In genomic region chr2:224611938-224612337, GRCh38 we compare ENCODE assay signal across 17 cellular contexts. TPM values are rescaled to one million over a fixed set of nuclear protein-coding genes. Genes with fewer than 3 reads are reported as not detected.
A peak's percentile ranks its signal among the peaks of the same experiment; 100 is the strongest.
DNase-seq lines count a peak whose midpoint lies in the region; ATAC-seq and TF ChIP-seq lines count a peak whose summit lies in the region.
"Had no signal": no experiment of that assay in that cellular context is flagged by ENCODE, and none has a peak within 500 bp of the region (broad histone marks: within the 10 kb centered on the region; RNA-seq: fewer than 3 reads in every experiment).

No MANE protein-coding gene starts in this region.

- no peak for TF ChIP-seq POLR2A in esophagus muscularis mucosa (IDR thresholded peaks at IDR 0.05; ENCODE audit: low read depth)

- H3K27me3 Mint-ChIP-seq in WTC11 (ENCODE audit: low read depth) = no peaks in the 10 kb centered on the region
- no peaks in the 10 kb centered on the region for H3K27me3 Mint-ChIP-seq in stimulated activated memory B cell treated with anti-CD40 and anti-IgM and Interleukin-4, amounts not matched to agents 10 μg/mL and 1 μg/mL and 100 μg/mL, for 72 hours

- peak; percentile 59 for TF ChIP-seq CTCF in GM12872 (IDR thresholded peaks at IDR 0.05; ENCODE audit: insufficient read depth, low read depth, low read length)
- TF ChIP-seq CTCF in WTC11 (IDR thresholded peaks at IDR 0.05) = no peak
- no peak for TF ChIP-seq CTCF in esophagus muscularis mucosa (IDR thresholded peaks at IDR 0.05)

- H3K36me3 ChIP-seq in esophagus muscularis mucosa = no peaks in the 10 kb centered on the region
- H3K36me3 ChIP-seq: SJSA1 had no signal

- H3K36me3 Mint-ChIP-seq in WTC11 = no peaks in the 10 kb centered on the region
- H3K36me3 Mint-ChIP-seq in stimulated activated memory B cell treated with anti-CD40 and anti-IgM and Interleukin-4, amounts not matched to agents 10 μg/mL and 1 μg/mL and 100 μg/mL, for 72 hours = no peaks in the 10 kb centered on the region
- H3K36me3 Mint-ChIP-seq: naive B cell had no signal

- CTCF ChIA-PET in WTC11 (lab: Charles Lee) = no interaction called here

- peak; percentile 14 for DNase-seq in WTC11 (ENCODE audit: low spot score)
- DNase-seq in esophagus muscularis mucosa (ENCODE audit: extremely low spot score) = no peak
- DNase-seq in posterior vena cava (ENCODE audit: low spot score) = no peak
- DNase-seq: activated CD4-positive, alpha-beta T cell treated with anti-CD3 and anti-CD28 coated beads, Interleukin-2, amount 10 ng/mL, durations not matched to agents 24 days and 14 days; activated CD8-positive, alpha-beta memory T cell treated with anti-CD3 and anti-CD28 coated beads, Interleukin-2, amount 50 U/mL, for 48 hours; activated naive CD4-positive, alpha-beta T cell; anterior cingulate cortex; KG1; naive B cell had no signal

- POLR2A ChIA-PET in WTC11 (lab: Charles Lee) = no interaction called here

- peaks cover 3% of the 10 kb centered on the region for H3K4me1 Mint-ChIP-seq in WTC11
- no peaks in the 10 kb centered on the region for H3K4me1 Mint-ChIP-seq in stimulated activated memory B cell treated with anti-CD40 and anti-IgM and Interleukin-4, amounts not matched to agents 10 μg/mL and 1 μg/mL and 100 μg/mL, for 72 hours
- H3K4me1 Mint-ChIP-seq: activated CD4-positive, alpha-beta T cell treated with anti-CD3 and anti-CD28 coated beads, Interleukin-2, amount 10 ng/mL, durations not matched to agents 24 days and 14 days; naive B cell had no signal

- WGBS in esophagus muscularis mucosa = 86% methylated on average over 3 of the region's 3 CpGs

- peak; percentile 65 for ATAC-seq in WTC11
- no peak for ATAC-seq in stimulated activated memory B cell treated with anti-CD40 and anti-IgM and Interleukin-4, amounts not matched to agents 10 μg/mL and 1 μg/mL and 100 μg/mL, for 72 hours
- no peak for ATAC-seq in HG03139 (IDR thresholded peaks at IDR 0.05; ENCODE audit: unreplicated experiment)

- H3K4me1 ChIP-seq in esophagus muscularis mucosa = no peaks in the 10 kb centered on the region
- H3K4me1 ChIP-seq: parathyroid adenoma, SJSA1 had no signal

- no peaks in the 10 kb centered on the region for H3K27me3 ChIP-seq in esophagus muscularis mucosa
- H3K27me3 ChIP-seq: SJSA1 had no signal

- no peaks in the 10 kb centered on the region for H3K9me3 ChIP-seq in esophagus muscularis mucosa
- H3K9me3 ChIP-seq: SJSA1 had no signal

- H3K4me3 ChIP-seq in esophagus muscularis mucosa = no peak overlapping the region
- H3K4me3 ChIP-seq: SJSA1, skin epidermis had no signal

- peak; percentile 19; the same call in 1 of the 2 replicates for TF ChIP-seq RAD21 in Ishikawa (IDR thresholded peaks at IDR 0.05; ENCODE audit: low read depth)

- H3K4me3 Mint-ChIP-seq in WTC11 = no peak overlapping the region
- no peak overlapping the region for H3K4me3 Mint-ChIP-seq in stimulated activated memory B cell treated with anti-CD40 and anti-IgM and Interleukin-4, amounts not matched to agents 10 μg/mL and 1 μg/mL and 100 μg/mL, for 72 hours
- H3K4me3 Mint-ChIP-seq: activated CD4-positive, alpha-beta T cell treated with anti-CD3 and anti-CD28 coated beads, Interleukin-2, amount 10 ng/mL, durations not matched to agents 24 days and 14 days; naive B cell had no signal

- H3K9me3 Mint-ChIP-seq in WTC11 = no peaks in the 10 kb centered on the region
- no peaks in the 10 kb centered on the region for H3K9me3 Mint-ChIP-seq in stimulated activated memory B cell treated with anti-CD40 and anti-IgM and Interleukin-4, amounts not matched to agents 10 μg/mL and 1 μg/mL and 100 μg/mL, for 72 hours
- H3K9me3 Mint-ChIP-seq: activated CD4-positive, alpha-beta T cell treated with anti-CD3 and anti-CD28 coated beads, Interleukin-2, amount 10 ng/mL, durations not matched to agents 24 days and 14 days; naive B cell had no signal

- H3K27ac Mint-ChIP-seq in WTC11 = no peak overlapping the region
- H3K27ac Mint-ChIP-seq in stimulated activated memory B cell treated with anti-CD40 and anti-IgM and Interleukin-4, amounts not matched to agents 10 μg/mL and 1 μg/mL and 100 μg/mL, for 72 hours = peak overlapping the region; percentile 32
- H3K27ac Mint-ChIP-seq: activated CD4-positive, alpha-beta T cell treated with anti-CD3 and anti-CD28 coated beads, Interleukin-2, amount 10 ng/mL, durations not matched to agents 24 days and 14 days had no signal

- no peak for TF ChIP-seq EP300 in Ishikawa (IDR thresholded peaks at IDR 0.05; ENCODE audit: borderline replicate concordance)
- TF ChIP-seq EP300 in esophagus muscularis mucosa (IDR thresholded peaks at IDR 0.05) = no peak

- no peak overlapping the region for H3K27ac ChIP-seq in esophagus muscularis mucosa (replicated peaks in 1 of 4)
- H3K27ac ChIP-seq: C4-2B, parathyroid adenoma, SJSA1, skin epidermis had no signal

- intact Hi-C loops in esophagus muscularis mucosa (cut with DNase I) (no loop called here), posterior vena cava (cut with DNase I) (no loop called here)

TF ChIP-seq in Ishikawa, 13 proteins besides CTCF, POLR2A, EP300 and RAD21:
- TF ChIP-seq NFIC (IDR thresholded peaks at IDR 0.05) (no peak), TEAD4 (IDR thresholded peaks at IDR 0.05) (no peak), TAF1 (IDR thresholded peaks at IDR 0.05; ENCODE audit: low read depth) (no peak), TCF12 (IDR thresholded peaks at IDR 0.05; ENCODE audit: low read depth) (no peak), USF1 (IDR thresholded peaks at IDR 0.05) (no peak), FOXM1 (IDR thresholded peaks at IDR 0.05; ENCODE audit: borderline replicate concordance, low read depth) (no peak), ZBTB7A (IDR thresholded peaks at IDR 0.05; ENCODE audit: low read depth) (no peak), EGR1 (IDR thresholded peaks at IDR 0.05) (no peak)

TF ChIP-seq in WTC11, 78 proteins besides CTCF, POLR2A, EP300 and RAD21:
- no peak for TF ChIP-seq ZBTB43 (CRISPR knock-in tag; IDR thresholded peaks at IDR 0.05)
- no peak for TF ChIP-seq ZNF416 (CRISPR knock-in tag; IDR thresholded peaks at IDR 0.05)
- no peak for TF ChIP-seq E2F1 (CRISPR knock-in tag; IDR thresholded peaks at IDR 0.05)
- no peak for TF ChIP-seq RORB (CRISPR knock-in tag; IDR thresholded peaks at IDR 0.05)
- no peak for TF ChIP-seq RELA (CRISPR knock-in tag; IDR thresholded peaks at IDR 0.05; ENCODE audit: borderline replicate concordance)
- no peak for TF ChIP-seq ATF6 (CRISPR knock-in tag; IDR thresholded peaks at IDR 0.05)
- no peak for TF ChIP-seq JAZF1 (CRISPR knock-in tag; IDR thresholded peaks at IDR 0.05)

RNA-seq across cellular contexts. Expression of gene CUL3, which starts 26.8 kb away (rescaled TPM):
- total RNA-seq in WTC11 (2021) (74.4 to 86.2 TPM (median 80.7 TPM) in 3 replicates), esophagus muscularis mucosa (10 to 100 TPM; 50.9 to 66.4 (median 59.7) TPM), posterior vena cava (10 to 100 TPM; 67.1 to 84.1 TPM)
